ENCODE assay signal across 9 cellular contexts in the genomic region with DNA sequence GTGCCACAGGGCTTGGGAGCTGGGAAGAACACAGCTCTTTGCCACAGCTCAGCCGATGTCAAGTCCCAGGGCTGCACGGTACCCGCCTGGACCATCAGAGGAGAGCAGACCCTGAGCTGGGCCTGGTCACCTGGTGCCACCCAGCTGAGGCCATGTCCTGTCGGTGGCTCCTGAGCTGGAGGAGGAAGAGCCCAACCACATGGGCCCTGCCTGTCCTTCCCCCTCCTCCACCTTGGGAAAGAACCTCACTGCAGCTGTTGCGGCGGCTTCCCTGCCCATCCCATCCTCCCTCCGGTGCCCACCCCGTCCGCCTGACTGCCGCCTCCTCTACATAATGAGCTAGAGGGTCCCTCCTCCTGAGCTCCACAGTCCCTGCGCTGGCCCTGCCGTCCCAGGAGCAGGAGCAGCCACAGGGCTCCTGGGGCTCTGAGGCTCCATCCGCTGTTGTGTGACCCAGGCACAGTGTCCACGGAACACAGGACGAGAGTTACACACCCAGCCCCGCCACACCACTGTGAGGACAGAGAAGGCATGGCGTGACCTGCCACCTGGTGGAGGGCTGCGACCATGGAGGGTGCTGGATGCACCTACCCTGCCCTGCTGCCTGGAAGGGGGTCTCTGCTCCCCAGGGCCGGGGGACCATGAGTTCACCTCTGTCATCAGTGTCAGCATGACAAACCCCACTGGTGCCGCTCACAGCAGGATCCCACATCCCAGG. TPM values are rescaled to one million over a fixed set of nuclear protein-coding genes. Genes with fewer than 3 reads are reported as not detected.
DNase-seq lines count a peak whose midpoint lies in the region; ATAC-seq and TF ChIP-seq lines count a peak whose summit lies in the region.
"Had no signal": no experiment of that assay in that cellular context is flagged by ENCODE, and none has a peak within 500 bp of the region (broad histone marks: within the 10 kb centered on the region; RNA-seq: fewer than 3 reads in every experiment).

No MANE protein-coding gene starts in this region.

- intact Hi-C loops in psoas muscle (cut with DNase I) = loop anchor here in 1 of 2 donors (10.0 kb wide), 1 partner anchor 105 kb away; no protein-coding TSS in a partner anchor

- DNase-seq in Daoy (ENCODE audit: low read depth) (peak; percentile 44), Kasumi-1 (lab: John Stamatoyannopoulos, UW) (peak; percentile 19 to 38), fibroblast of peridontal ligament (ENCODE audit: extremely low read depth) (peak; percentile 22), psoas muscle (peak; percentile 62 to 80)
- peak; percentile 75 for DNase-seq in activated CD8-positive, alpha-beta memory T cell treated with anti-CD3 and anti-CD28 coated beads for 24 hours

- peak; percentile 54 for TF ChIP-seq CTCF in psoas muscle (IDR thresholded peaks at IDR 0.05)

- no peak overlapping the region for H3K4me3 ChIP-seq in psoas muscle
- H3K4me3 ChIP-seq: SK-N-MC had no signal

- ATAC-seq in psoas muscle = peak; percentile 68 to 78 (median 74)
- ATAC-seq in HG03025 (IDR thresholded peaks at IDR 0.05; ENCODE audit: low FRiP score, unreplicated experiment) = no peak
- no peak for ATAC-seq in HG02840 (IDR thresholded peaks at IDR 0.05; ENCODE audit: low FRiP score, unreplicated experiment)
- ATAC-seq in HG03439 (IDR thresholded peaks at IDR 0.05; ENCODE audit: unreplicated experiment) = no peak

- no peak overlapping the region for H3K27ac ChIP-seq in psoas muscle
- H3K27ac ChIP-seq: SK-N-MC had no signal

- H3K9me3 ChIP-seq in psoas muscle = no peaks in the 10 kb centered on the region

- H3K4me1 ChIP-seq in psoas muscle = peaks cover 20% of the 10 kb centered on the region

- peaks cover 0 to 6% of the 10 kb centered on the region in 2 donors for H3K36me3 ChIP-seq in psoas muscle (ENCODE audit: insufficient read depth in 1 of 2, low read depth in 1 of 2)

- 14 to 16% (median 15%) methylated on average over 15 to 20 of the region's 20 CpGs for WGBS in psoas muscle, 3 donors

- H3K27me3 ChIP-seq in psoas muscle (ENCODE audit: insufficient read depth in 3 of 3, low read length in 2 of 3) = peaks cover 0 to 3% (median 0%) of the 10 kb centered on the region in 3 donors

RNA-seq across cellular contexts. Expression of gene CHMP6, which starts 21.4 kb away (rescaled TPM):
- total RNA-seq in Daoy (2014; rRNA removed; shearing (Covaris generic)) = 17.7 and 30.9 TPM in 2 replicates
- total RNA-seq in psoas muscle = 10 to 100 TPM; 32.0 to 36.9 (median 33.6) TPM
- polyA plus RNA-seq in psoas muscle = 10 to 100 TPM; 38.3 to 53.2 (median 45.6) TPM

Comparison
In these comparisons a context has a peak if more than half of its experiments do, and no peak if none do; other contexts are left out.
1. DNase-seq: peak in every context shown above with its lines; median percentile 75 in activated CD8-positive, alpha-beta memory T cell treated with anti-CD3 and anti-CD28 coated beads for 24 hours; 71 in psoas muscle; 44 in Daoy; 28 in Kasumi-1; 22 in fibroblast of peridontal ligament.
2. ATAC-seq: peak in psoas muscle (4 of 4); none in HG03025 (single experiment), HG02840 (single experiment) and HG03439 (single experiment).